In the genomic region with DNA sequence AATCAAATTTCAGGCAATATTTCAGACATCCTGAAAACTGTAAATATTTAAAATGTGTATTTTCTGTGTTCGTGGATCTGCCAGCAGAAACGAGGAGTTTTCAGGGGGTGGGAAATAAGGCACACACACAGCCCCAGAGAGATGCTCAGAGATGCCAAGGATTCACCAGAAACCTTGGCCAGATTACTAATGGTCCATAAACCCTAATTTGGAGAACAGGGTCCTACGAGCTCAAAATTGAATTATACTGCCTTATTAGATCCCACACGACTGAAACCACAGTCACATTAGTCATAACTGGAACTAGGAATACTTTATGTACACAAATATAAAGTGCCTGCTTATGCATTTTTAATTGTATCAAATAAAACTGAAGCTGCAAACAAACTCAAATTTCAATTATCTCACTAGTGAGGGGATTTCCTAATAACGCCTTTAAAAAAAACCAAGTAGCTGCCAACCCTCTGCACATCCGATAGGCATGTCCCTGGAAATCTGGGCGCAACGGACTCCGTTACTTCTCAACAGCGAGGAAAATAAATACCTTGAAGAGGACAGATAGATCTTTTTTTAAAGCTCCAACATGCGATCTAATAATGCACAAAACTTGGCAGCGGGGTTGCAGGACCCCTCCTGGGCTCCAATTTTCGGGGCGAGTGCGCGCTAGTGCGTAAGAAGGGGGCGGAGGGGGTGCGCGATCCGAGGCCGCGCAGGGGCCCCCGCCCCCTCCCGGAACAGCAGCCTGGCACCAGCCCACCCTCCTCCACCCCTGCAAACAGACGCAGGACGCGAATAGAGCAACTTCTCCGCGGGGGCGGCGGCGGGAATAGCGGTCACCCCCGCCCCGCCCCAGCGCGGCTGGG, we compare ENCODE assay signal across 8 cellular contexts. TPM values are rescaled to one million over a fixed set of nuclear protein-coding genes. Genes with fewer than 3 reads are reported as not detected.
A peak's percentile ranks its signal among the peaks of the same experiment; 100 is the strongest.
DNase-seq lines count a peak whose midpoint lies in the region; TF ChIP-seq lines count a peak whose summit lies in the region.

No MANE protein-coding gene starts in this region.

- H3K4me3 ChIP-seq in transverse colon, result peak overlapping the region; percentile 64 to 100 (median 92)

- peaks cover 24% of the 10 kb centered on the region for H3K27me3 Mint-ChIP-seq in nephron progenitor cell (ENCODE audit: low read depth, poor library complexity)

- no peak for TF ChIP-seq CTCF in nephron progenitor cell (IDR thresholded peaks at IDR 0.05)
- TF ChIP-seq CTCF in transverse colon (IDR thresholded peaks at IDR 0.05), result no peak

- in situ Hi-C loops in transverse colon (cut with MboI; ENCODE audit: low pct_ligation_motif_present in 1 of 4, low pct_unique_long_range_greater_than_20kb in 1 of 4, low sequenced_read_pairs in 3 of 4), result no loop called here

- peaks cover 1% of the 10 kb centered on the region for H3K36me3 Mint-ChIP-seq in nephron progenitor cell (ENCODE audit: low read depth)

- H3K27me3 ChIP-seq in transverse colon, result no peaks in the 10 kb centered on the region

- H3K9me3 Mint-ChIP-seq in nephron progenitor cell, result peaks cover under 1% of the 10 kb centered on the region

- peak overlapping the region; percentile 90 for H3K27ac Mint-ChIP-seq in nephron progenitor cell

- no peaks in the 10 kb centered on the region for H3K36me3 ChIP-seq in transverse colon

- no peak for TF ChIP-seq EP300 in transverse colon (IDR thresholded peaks at IDR 0.05; ENCODE audit: low read depth)

- POLR2A ChIA-PET in HEK293T (lab: Yijun Ruan, JAX), result interaction anchor here (1.1 kb wide), 1 partner anchor 76 kb away, joined by 5 read pairs; no protein-coding TSS in a partner anchor

- CTCF ChIA-PET in HEK293T (lab: Yijun Ruan, JAX), result no interaction called here

- H3K4me3 Mint-ChIP-seq in nephron progenitor cell, result peak overlapping the region; percentile 93

- no peaks in the 10 kb centered on the region for H3K9me3 ChIP-seq in transverse colon

- peak; percentile 5 for TF ChIP-seq POLR2A in GM10847 (IDR thresholded peaks at IDR 0.05; ENCODE audit: extremely low read depth, insufficient read length)
- no peak for TF ChIP-seq POLR2A in transverse colon (IDR thresholded peaks at IDR 0.05)

- peaks cover 52% of the 10 kb centered on the region for H3K4me1 Mint-ChIP-seq in nephron progenitor cell

- peak overlapping the region; percentile 89 to 94 (median 92) for H3K27ac ChIP-seq in transverse colon

- 0 to 3% methylated on average over 4 to 25 of the region's 38 CpGs for WGBS in transverse colon (ENCODE audit: low coverage in 1 of 2), 2 donors

- peaks cover 11 to 42% (median 19%) of the 10 kb centered on the region in 4 donors for H3K4me1 ChIP-seq in transverse colon

- intact Hi-C loops in transverse colon (cut with DNase I; ENCODE audit: low total_unique reads), result no loop called here

- DNase-seq in HEK293T (ENCODE audit: extremely low spot score) (peak; percentile 40), NCI-H2171 treated with DMSO at 0.1 percent for 48 hours (lab: John Stamatoyannopoulos, UW) (peak; percentile 38), activated T-cell treated with anti-CD3 and anti-CD28 coated beads for 4 hours (peak; percentile 31), fibroblast of gingiva (ENCODE audit: low read depth) (peak; percentile 46), nephron progenitor cell (no peak), transverse colon (peak; percentile 35), NCI-H524 treated with DMSO at 0.1 percent for 48 hours (lab: John Stamatoyannopoulos, UW) (no peak)

TF ChIP-seq in HEK293T, 16 proteins besides CTCF, POLR2A, EP300 and RAD21:
- TF ChIP-seq HDGF (IDR thresholded peaks at IDR 0.05; ENCODE audit: borderline replicate concordance) (no peak), FOXA1 (IDR thresholded peaks at IDR 0.05) (no peak), SP1 (IDR thresholded peaks at IDR 0.05) (no peak), L3MBTL2 (conservative IDR thresholded peaks at IDR 0.05) (no peak), CTBP1 (IDR thresholded peaks at IDR 0.05; ENCODE audit: borderline replicate concordance) (no peak), NFRKB (IDR thresholded peaks at IDR 0.05) (no peak), TARDBP (IDR thresholded peaks at IDR 0.05) (no peak)
- TF ChIP-seq, protein P1, sequence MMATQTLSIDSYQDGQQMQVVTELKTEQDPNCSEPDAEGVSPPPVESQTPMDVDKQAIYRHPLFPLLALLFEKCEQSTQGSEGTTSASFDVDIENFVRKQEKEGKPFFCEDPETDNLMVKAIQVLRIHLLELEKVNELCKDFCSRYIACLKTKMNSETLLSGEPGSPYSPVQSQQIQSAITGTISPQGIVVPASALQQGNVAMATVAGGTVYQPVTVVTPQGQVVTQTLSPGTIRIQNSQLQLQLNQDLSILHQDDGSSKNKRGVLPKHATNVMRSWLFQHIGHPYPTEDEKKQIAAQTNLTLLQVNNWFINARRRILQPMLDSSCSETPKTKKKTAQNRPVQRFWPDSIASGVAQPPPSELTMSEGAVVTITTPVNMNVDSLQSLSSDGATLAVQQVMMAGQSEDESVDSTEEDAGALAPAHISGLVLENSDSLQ (IDR thresholded peaks at IDR 0.05), result no peak

RNA-seq across cellular contexts. Expression of a gene that starts 0.9 kb away (rescaled TPM):
- 10 to 100 TPM; 27.3 to 42.1 (median 27.9) TPM for total RNA-seq in transverse colon

Comparison
In these comparisons a context has a peak if more than half of its experiments do, and no peak if none do; other contexts are left out.
1. DNase-seq: peak in HEK293T (single experiment), NCI-H2171 treated with DMSO at 0.1 percent for 48 hours (single experiment), activated T-cell treated with anti-CD3 and anti-CD28 coated beads for 4 hours (single experiment), fibroblast of gingiva (single experiment) and transverse colon (single experiment); none in nephron progenitor cell (single experiment) and NCI-H524 treated with DMSO at 0.1 percent for 48 hours (single experiment).